ENCODE assay signal across 8 cellular contexts in genomic region chrY:13479828-13480227, GRCh38. TPM values are rescaled to one million over a fixed set of nuclear protein-coding genes. Genes with fewer than 3 reads are reported as not detected.
DNase-seq lines count a peak whose midpoint lies in the region; ATAC-seq lines count a peak whose summit lies in the region.

TSS of gene UTY (minus strand) at chrY:13480033. CDS start at chrY:13479665, 368 bp downstream.

- peak; percentile 15 to 42 (median 36) for DNase-seq in activated CD4-positive, CD25-positive, alpha-beta regulatory T cell (lab: John Stamatoyannopoulos, UW)
- no peak for DNase-seq in activated CD4-positive, CD25-positive, alpha-beta regulatory T cell treated with anti-CD3 and anti-CD28 coated beads, Interleukin-2, amount 50 U/mL, for 72 hours
- DNase-seq in NCI-H2171 (lab: John Stamatoyannopoulos, UW) (peak; percentile 63), left kidney (ENCODE audit: low read depth, low spot score) (peak; percentile 96), DMS153 treated with DMSO at 0.1 percent for 48 hours (lab: John Stamatoyannopoulos, UW; ENCODE audit: unreplicated experiment) (no peak)
- peak; percentile 60 to 80 for DNase-seq in activated naive CD4-positive, alpha-beta T cell treated with anti-CD3 and anti-CD28 coated beads, Interleukin-2, amount 50 U/mL, for 72 hours (ENCODE audit: low spot score in 2 of 2)
- peak; percentile 61 to 89 for DNase-seq in stimulated activated naive CD8-positive, alpha-beta T cell treated with anti-CD3 and anti-CD28 coated beads, Interleukin-15, amount 100 ng/mL, for 72 hours

- no peaks in the 10 kb centered on the region for H3K9me3 Mint-ChIP-seq in activated naive CD4-positive, alpha-beta T cell treated with anti-CD3 and anti-CD28 coated beads, Interleukin-2, amount 50 U/mL, for 72 hours
- peaks cover 0 to 4% of the 10 kb centered on the region in 2 donors for H3K9me3 Mint-ChIP-seq in stimulated activated naive CD8-positive, alpha-beta T cell treated with anti-CD3 and anti-CD28 coated beads, Interleukin-15, amount 100 ng/mL, for 72 hours

- H3K36me3 Mint-ChIP-seq in activated naive CD4-positive, alpha-beta T cell treated with anti-CD3 and anti-CD28 coated beads, Interleukin-2, amount 50 U/mL, for 72 hours = peaks cover 16 to 22% of the 10 kb centered on the region in 2 donors

- H3K27me3 Mint-ChIP-seq in stimulated activated naive CD8-positive, alpha-beta T cell treated with anti-CD3 and anti-CD28 coated beads, Interleukin-15, amount 100 ng/mL, for 72 hours = no peaks in the 10 kb centered on the region

- H3K4me3 Mint-ChIP-seq in stimulated activated naive CD8-positive, alpha-beta T cell treated with anti-CD3 and anti-CD28 coated beads, Interleukin-15, amount 100 ng/mL, for 72 hours = peak within 1 kb of the TSS; percentile 89 to 93

- peak within 1 kb of the TSS; percentile 99 to 100 for H3K27ac Mint-ChIP-seq in activated naive CD4-positive, alpha-beta T cell treated with anti-CD3 and anti-CD28 coated beads, Interleukin-2, amount 50 U/mL, for 72 hours
- peak within 1 kb of the TSS; percentile 94 to 96 for H3K27ac Mint-ChIP-seq in stimulated activated naive CD8-positive, alpha-beta T cell treated with anti-CD3 and anti-CD28 coated beads, Interleukin-15, amount 100 ng/mL, for 72 hours

- ATAC-seq in activated naive CD4-positive, alpha-beta T cell treated with anti-CD3 and anti-CD28 coated beads, Interleukin-2, amount 50 U/mL, for 72 hours = peak; percentile 88 to 93
- ATAC-seq in stimulated activated naive CD8-positive, alpha-beta T cell treated with anti-CD3 and anti-CD28 coated beads, Interleukin-15, amount 100 ng/mL, for 72 hours = peak; percentile 95
- ATAC-seq in GM18517 (IDR thresholded peaks at IDR 0.05; ENCODE audit: unreplicated experiment) = no peak

- H3K4me1 Mint-ChIP-seq in stimulated activated naive CD8-positive, alpha-beta T cell treated with anti-CD3 and anti-CD28 coated beads, Interleukin-15, amount 100 ng/mL, for 72 hours = peaks cover 7% of the 10 kb centered on the region

RNA-seq across cellular contexts. Expression of gene UTY, which starts in this region (rescaled TPM):
- total RNA-seq in activated naive CD4-positive, alpha-beta T cell treated with anti-CD3 and anti-CD28 coated beads, Interleukin-2, amount 50 U/mL, for 72 hours = 10 to 100 TPM; 29.7 to 32.7 TPM

Comparison
In these comparisons a context has a peak if more than half of its experiments do, and no peak if none do; other contexts are left out.
1. DNase-seq: peak in activated CD4-positive, CD25-positive, alpha-beta regulatory T cell (4 of 4), NCI-H2171 (single experiment), activated naive CD4-positive, alpha-beta T cell treated with anti-CD3 and anti-CD28 coated beads, Interleukin-2, amount 50 U/mL, for 72 hours (2 of 2), left kidney (single experiment) and stimulated activated naive CD8-positive, alpha-beta T cell treated with anti-CD3 and anti-CD28 coated beads, Interleukin-15, amount 100 ng/mL, for 72 hours (2 of 2); none in activated CD4-positive, CD25-positive, alpha-beta regulatory T cell treated with anti-CD3 and anti-CD28 coated beads, Interleukin-2, amount 50 U/mL, for 72 hours (single experiment) and DMS153 treated with DMSO at 0.1 percent for 48 hours (single experiment).